ENCODE assay signal across 7 cellular contexts in the genomic region with DNA sequence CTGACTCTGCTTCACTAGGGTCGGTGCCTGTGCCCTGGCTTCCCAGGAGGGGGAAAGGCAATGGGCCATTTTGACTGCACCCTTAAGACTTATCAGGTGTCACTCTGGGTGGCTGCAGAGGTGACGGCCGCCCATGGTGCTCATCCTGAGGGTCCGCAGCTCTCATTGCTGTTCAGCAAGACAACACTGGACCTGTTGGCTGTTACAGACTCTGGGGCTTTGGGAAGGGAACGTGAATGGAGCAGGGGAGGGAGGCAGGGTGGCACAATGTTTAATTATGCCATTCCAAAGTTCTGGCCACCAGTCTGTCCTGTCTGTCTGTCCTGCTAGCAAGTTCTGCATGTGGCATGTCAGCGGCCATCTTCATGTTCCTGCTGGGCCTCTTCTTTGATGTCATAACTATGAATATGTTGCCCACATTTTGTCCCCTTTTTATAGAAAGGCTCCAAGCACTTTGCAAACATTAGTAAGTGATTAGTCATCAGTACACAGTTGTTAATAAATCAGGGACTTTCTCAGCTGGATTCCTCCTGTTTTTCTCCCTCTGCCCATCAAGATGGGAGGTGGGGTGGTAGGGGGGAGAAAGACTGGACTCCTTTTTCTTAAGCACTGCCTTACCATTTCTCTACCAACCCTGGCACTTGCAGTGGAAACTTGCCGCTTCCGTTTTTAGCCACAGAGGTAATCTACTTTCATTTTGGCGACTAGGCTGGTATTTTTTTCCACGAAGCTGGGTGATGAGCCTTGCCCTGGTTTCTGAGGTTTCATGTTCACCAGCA.
DNase-seq lines count a peak whose midpoint lies in the region; ATAC-seq, FAIRE-seq and TF ChIP-seq lines count a peak whose summit lies in the region.

No MANE protein-coding gene starts in this region.

- DNase-seq in T-helper 22 cell (ENCODE audit: low read depth): peak; percentile 60
- no peak for DNase-seq in K562 (ENCODE audit: extremely low read depth in 1 of 4, low spot score in 3 of 4)
- DNase-seq in mesenchymal stem cell: peak; percentile 84
- peak; percentile 49 to 72 for DNase-seq in stimulated activated CD8-positive, alpha-beta memory T cell treated with anti-CD3 and anti-CD28 coated beads, Interleukin-7, amount 100 ng/mL, for 48 hours (ENCODE audit: extremely low read depth in 1 of 2, low read depth in 1 of 2)
- DNase-seq in globus pallidus (ENCODE audit: low spot score): no peak

- H3K27me3 ChIP-seq in K562 (ENCODE audit: control insufficient read depth in 2 of 2, insufficient read depth in 2 of 2, low read length in 2 of 2): peaks cover 18 to 42% of the 10 kb centered on the region in 2 experiments
- peaks cover 0 to 16% of the 10 kb centered on the region in 2 experiments for H3K27me3 ChIP-seq in mesenchymal stem cell (ENCODE audit: control insufficient read depth in 1 of 2, insufficient read depth in 1 of 2, low read length in 2 of 2)

- no peak for TF ChIP-seq EP300 in K562 (IDR thresholded peaks at IDR 0.05; ENCODE audit: low read length)

- 1% methylated on average over 10 of the region's 10 CpGs for WGBS in K562 (ENCODE audit: insufficient coverage, low coverage, missing lambda C conversion rate)
- WGBS in mesenchymal stem cell: 64% methylated on average over 10 of the region's 10 CpGs

- intact Hi-C loops in K562 (cut with micrococcal nuclease): no loop called here

- H3K4me1 ChIP-seq in K562 (replicated peaks in 1 of 2; ENCODE audit: control insufficient read depth in 2 of 2, insufficient read depth in 2 of 2, low read length in 2 of 2) (no peaks in the 10 kb centered on the region; a peak in 1 of 5 replicates), mesenchymal stem cell (ENCODE audit: control insufficient read depth, insufficient read depth, low read depth, low read length) (peaks cover 23% of the 10 kb centered on the region)

- POLR2A ChIA-PET in K562 (lab: Yijun Ruan, JAX): interaction anchor here (0.8 to 1.0 kb wide), 2 partner anchors 23 to 267 kb away, joined by 3 to 4 read pairs; no protein-coding TSS in a partner anchor

- H3K79me2 ChIP-seq in K562 (ENCODE audit: control insufficient read depth, insufficient read depth, low read length): no peaks in the 10 kb centered on the region

- H3K9ac ChIP-seq in K562 (ENCODE audit: insufficient read depth in 1 of 2, low read depth in 2 of 2, low read length in 2 of 2): no peak overlapping the region
- peak overlapping the region; percentile 65 for H3K9ac ChIP-seq in mesenchymal stem cell (ENCODE audit: low read length)

- no peak for TF ChIP-seq RAD21 in K562 (CRISPR knock-in tag; conservative IDR thresholded peaks at IDR 0.05 in 1 of 2, IDR thresholded peaks at IDR 0.05 in 1 of 2)

- H3K4me2 ChIP-seq in K562 (ENCODE audit: insufficient read depth, low read length): peak overlapping the region; percentile 14; the same call in 1 of the 2 replicates
- peak overlapping the region; percentile 17 for H3K4me2 ChIP-seq in mesenchymal stem cell (ENCODE audit: low read length, poor library complexity, severe bottlenecking)

- no peak overlapping the region for H2BK120ac ChIP-seq in mesenchymal stem cell (ENCODE audit: low read depth, low read length)

- no peaks in the 10 kb centered on the region for H3K79me1 ChIP-seq in mesenchymal stem cell (replicated peaks; ENCODE audit: low read length, poor library complexity, severe bottlenecking)

- no peaks in the 10 kb centered on the region for H4K20me1 ChIP-seq in K562 (replicated peaks; ENCODE audit: control insufficient read depth, insufficient read depth, low read length)

- peak overlapping the region; percentile 77 for H4K91ac ChIP-seq in mesenchymal stem cell (ENCODE audit: low read length)

- H2BK5ac ChIP-seq in mesenchymal stem cell (ENCODE audit: low read depth, low read length, poor library complexity, severe bottlenecking): peak overlapping the region; percentile 90

- peak overlapping the region; percentile 64 to 80 for H2BK12ac ChIP-seq in mesenchymal stem cell (ENCODE audit: low read length in 2 of 2)

- TF ChIP-seq POLR2A in K562 (conservative IDR thresholded peaks at IDR 0.05): no peak

- H2AK5ac ChIP-seq in mesenchymal stem cell (ENCODE audit: low read length, severe bottlenecking): peak overlapping the region; percentile 58

- no TSS peak for BruUV-seq in K562 (replicated peaks; lab: Mats Ljungman, UMichigan)

- no peak overlapping the region for H3K4me3 ChIP-seq in K562
- H3K4me3 ChIP-seq in mesenchymal stem cell (ENCODE audit: insufficient read depth in 1 of 2, low read depth in 1 of 2, low read length in 2 of 2): peak overlapping the region in 1 of 2 experiments; percentile 65

- no peaks in the 10 kb centered on the region for H3K9me3 ChIP-seq in K562 (replicated peaks; ENCODE audit: control insufficient read depth, insufficient read depth, low read depth, low read length)
- H3K9me3 ChIP-seq in mesenchymal stem cell (ENCODE audit: control insufficient read depth, low read length): no peaks in the 10 kb centered on the region

- H3K18ac ChIP-seq in mesenchymal stem cell (ENCODE audit: low read depth in 1 of 2, low read length in 2 of 2): peak overlapping the region; percentile 73 to 74

- peak overlapping the region; percentile 6 for H2BK15ac ChIP-seq in mesenchymal stem cell (ENCODE audit: low read depth, poor library complexity, severe bottlenecking)

- H3K9me1 ChIP-seq in K562 (ENCODE audit: control insufficient read depth, insufficient read depth, low read length): no peaks in the 10 kb centered on the region

- H3K36me3 ChIP-seq in K562 (ENCODE audit: control insufficient read depth, insufficient read depth, low read length) (no peaks in the 10 kb centered on the region), mesenchymal stem cell (ENCODE audit: control insufficient read depth in 1 of 2, insufficient read depth in 2 of 2, low read depth in 1 of 2, low read length in 2 of 2) (no peaks in the 10 kb centered on the region)

- peak overlapping the region; percentile 14 to 88 for H3K4ac ChIP-seq in mesenchymal stem cell (ENCODE audit: low read depth in 1 of 2, low read length in 2 of 2)

- peak overlapping the region; percentile 97 for H4K8ac ChIP-seq in mesenchymal stem cell (ENCODE audit: low read length)

- no peak overlapping the region for H3K27ac ChIP-seq in K562 (ENCODE audit: extremely low read depth, low read depth, low read length)
- H3K27ac ChIP-seq in mesenchymal stem cell (ENCODE audit: low read length, poor library complexity, severe bottlenecking): peak overlapping the region; percentile 90

- H2AFZ ChIP-seq in K562 (ENCODE audit: low read depth, low read length): no peak overlapping the region
- H2AFZ ChIP-seq in mesenchymal stem cell (ENCODE audit: low read depth, low read length): peak overlapping the region; percentile 15

- FAIRE-seq in K562 (lab: Jason Lieb, UNC): no peak

- no peak for TF ChIP-seq CTCF in K562 (IDR thresholded peaks at IDR 0.05 in 2 of 3, conservative IDR thresholded peaks at IDR 0.05 in 1 of 3; ENCODE audit: insufficient read depth in 2 of 3, low read depth in 1 of 3, low read length in 3 of 3)

- in situ Hi-C loops in K562 (cut with MboI): no loop called here

- H3K14ac ChIP-seq in mesenchymal stem cell (ENCODE audit: low read length in 2 of 2): peak overlapping the region in 1 of 2 experiments; percentile 5

- peak; percentile 74 for ATAC-seq in GM19351 (IDR thresholded peaks at IDR 0.05; ENCODE audit: unreplicated experiment)
- ATAC-seq in HG03439 (IDR thresholded peaks at IDR 0.05; ENCODE audit: unreplicated experiment): peak; percentile 83
- no peak for ATAC-seq in K562

- H3K23ac ChIP-seq in mesenchymal stem cell (ENCODE audit: low read length in 2 of 2): no peak overlapping the region

- CTCF ChIA-PET in K562 (lab: Yijun Ruan, JAX; ENCODE audit: low intra/inter-chr PET ratio): interaction anchor here (0.6 kb wide), 1 partner anchor 229 kb away, joined by 3 read pairs; a partner anchor contains a TSS

TF ChIP-seq in K562, 482 proteins besides CTCF, POLR2A, EP300 and RAD21 (continues in another document):
- TF ChIP-seq NBN (IDR thresholded peaks at IDR 0.05; ENCODE audit: low read depth): no peak
- TF ChIP-seq, protein P1, sequence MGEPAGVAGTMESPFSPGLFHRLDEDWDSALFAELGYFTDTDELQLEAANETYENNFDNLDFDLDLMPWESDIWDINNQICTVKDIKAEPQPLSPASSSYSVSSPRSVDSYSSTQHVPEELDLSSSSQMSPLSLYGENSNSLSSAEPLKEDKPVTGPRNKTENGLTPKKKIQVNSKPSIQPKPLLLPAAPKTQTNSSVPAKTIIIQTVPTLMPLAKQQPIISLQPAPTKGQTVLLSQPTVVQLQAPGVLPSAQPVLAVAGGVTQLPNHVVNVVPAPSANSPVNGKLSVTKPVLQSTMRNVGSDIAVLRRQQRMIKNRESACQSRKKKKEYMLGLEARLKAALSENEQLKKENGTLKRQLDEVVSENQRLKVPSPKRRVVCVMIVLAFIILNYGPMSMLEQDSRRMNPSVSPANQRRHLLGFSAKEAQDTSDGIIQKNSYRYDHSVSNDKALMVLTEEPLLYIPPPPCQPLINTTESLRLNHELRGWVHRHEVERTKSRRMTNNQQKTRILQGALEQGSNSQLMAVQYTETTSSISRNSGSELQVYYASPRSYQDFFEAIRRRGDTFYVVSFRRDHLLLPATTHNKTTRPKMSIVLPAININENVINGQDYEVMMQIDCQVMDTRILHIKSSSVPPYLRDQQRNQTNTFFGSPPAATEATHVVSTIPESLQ (CRISPR knock-in tag; IDR thresholded peaks at IDR 0.05): no peak

Comparison
In these comparisons a context has a peak if more than half of its experiments do, and no peak if none do; other contexts are left out.
1. DNase-seq: peak in T-helper 22 cell (single experiment), mesenchymal stem cell (single experiment) and stimulated activated CD8-positive, alpha-beta memory T cell treated with anti-CD3 and anti-CD28 coated beads, Interleukin-7, amount 100 ng/mL, for 48 hours (2 of 2); none in K562 (0 of 4) and globus pallidus (single experiment).